Comparison of ENCODE assay signal across 1 cellular context in the genomic region with DNA sequence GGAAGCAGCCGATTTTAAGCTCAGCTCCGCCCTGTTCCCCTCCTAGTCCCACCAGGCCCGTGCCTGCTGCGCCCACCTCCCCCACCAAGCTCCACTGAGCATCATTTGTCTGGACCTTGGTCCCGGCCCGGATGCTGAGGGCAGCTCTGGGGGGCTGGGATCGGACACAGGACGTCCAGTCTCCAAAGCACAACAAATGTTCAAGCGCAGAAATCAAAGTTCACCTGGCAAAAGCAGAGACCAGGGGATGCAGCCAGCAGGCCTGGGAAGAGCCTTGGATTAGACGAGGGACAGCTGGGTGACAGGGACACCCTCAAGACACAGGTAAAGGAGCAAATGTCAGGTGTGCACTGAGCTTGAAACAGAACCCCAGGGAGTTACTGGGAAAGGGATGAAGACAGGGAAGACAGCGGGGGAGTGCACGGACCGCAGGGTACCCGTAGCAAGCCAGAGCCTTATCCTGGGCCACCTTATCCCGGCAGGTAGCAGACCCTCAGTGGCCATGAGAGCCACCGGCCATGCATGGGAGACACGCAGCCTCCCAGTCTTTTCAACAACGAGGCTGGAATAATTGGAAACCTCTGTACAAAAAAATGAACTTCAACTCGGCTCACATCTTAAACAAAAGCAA.
TF ChIP-seq lines count a peak whose summit lies in the region.

No MANE protein-coding gene starts in this region.

TF ChIP-seq in HepG2, 621 proteins besides CTCF, POLR2A, EP300 and RAD21 (continued from another document and continues in another):
- TF ChIP-seq, protein P1, sequence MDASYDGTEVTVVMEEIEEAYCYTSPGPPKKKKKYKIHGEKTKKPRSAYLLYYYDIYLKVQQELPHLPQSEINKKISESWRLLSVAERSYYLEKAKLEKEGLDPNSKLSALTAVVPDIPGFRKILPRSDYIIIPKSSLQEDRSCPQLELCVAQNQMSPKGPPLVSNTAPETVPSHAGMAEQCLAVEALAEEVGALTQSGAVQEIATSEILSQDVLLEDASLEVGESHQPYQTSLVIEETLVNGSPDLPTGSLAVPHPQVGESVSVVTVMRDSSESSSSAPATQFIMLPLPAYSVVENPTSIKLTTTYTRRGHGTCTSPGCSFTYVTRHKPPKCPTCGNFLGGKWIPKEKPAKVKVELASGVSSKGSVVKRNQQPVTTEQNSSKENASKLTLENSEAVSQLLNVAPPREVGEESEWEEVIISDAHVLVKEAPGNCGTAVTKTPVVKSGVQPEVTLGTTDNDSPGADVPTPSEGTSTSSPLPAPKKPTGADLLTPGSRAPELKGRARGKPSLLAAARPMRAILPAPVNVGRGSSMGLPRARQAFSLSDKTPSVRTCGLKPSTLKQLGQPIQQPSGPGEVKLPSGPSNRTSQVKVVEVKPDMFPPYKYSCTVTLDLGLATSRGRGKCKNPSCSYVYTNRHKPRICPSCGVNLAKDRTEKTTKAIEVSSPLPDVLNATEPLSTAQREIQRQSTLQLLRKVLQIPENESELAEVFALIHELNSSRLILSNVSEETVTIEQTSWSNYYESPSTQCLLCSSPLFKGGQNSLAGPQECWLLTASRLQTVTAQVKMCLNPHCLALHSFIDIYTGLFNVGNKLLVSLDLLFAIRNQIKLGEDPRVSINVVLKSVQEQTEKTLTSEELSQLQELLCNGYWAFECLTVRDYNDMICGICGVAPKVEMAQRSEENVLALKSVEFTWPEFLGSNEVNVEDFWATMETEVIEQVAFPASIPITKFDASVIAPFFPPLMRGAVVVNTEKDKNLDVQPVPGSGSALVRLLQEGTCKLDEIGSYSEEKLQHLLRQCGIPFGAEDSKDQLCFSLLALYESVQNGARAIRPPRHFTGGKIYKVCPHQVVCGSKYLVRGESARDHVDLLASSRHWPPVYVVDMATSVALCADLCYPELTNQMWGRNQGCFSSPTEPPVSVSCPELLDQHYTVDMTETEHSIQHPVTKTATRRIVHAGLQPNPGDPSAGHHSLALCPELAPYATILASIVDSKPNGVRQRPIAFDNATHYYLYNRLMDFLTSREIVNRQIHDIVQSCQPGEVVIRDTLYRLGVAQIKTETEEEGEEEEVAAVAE (CRISPR knock-in tag; IDR thresholded peaks at IDR 0.05; ENCODE audit: borderline replicate concordance), result no peak
- TF ChIP-seq FOSL1 (CRISPR knock-in tag; IDR thresholded peaks at IDR 0.05; ENCODE audit: borderline replicate concordance), result no peak
- TF ChIP-seq GABPA (IDR thresholded peaks at IDR 0.05; ENCODE audit: low read depth, low read length), result no peak
- TF ChIP-seq GABPA (CRISPR knock-in tag; IDR thresholded peaks at IDR 0.05; ENCODE audit: low read depth), result peak; percentile 57
- TF ChIP-seq ZNF607 (CRISPR knock-in tag; IDR thresholded peaks at IDR 0.05; ENCODE audit: borderline replicate concordance), result peak; percentile 61; the same call in 1 of the 2 replicates
- TF ChIP-seq, protein P2, sequence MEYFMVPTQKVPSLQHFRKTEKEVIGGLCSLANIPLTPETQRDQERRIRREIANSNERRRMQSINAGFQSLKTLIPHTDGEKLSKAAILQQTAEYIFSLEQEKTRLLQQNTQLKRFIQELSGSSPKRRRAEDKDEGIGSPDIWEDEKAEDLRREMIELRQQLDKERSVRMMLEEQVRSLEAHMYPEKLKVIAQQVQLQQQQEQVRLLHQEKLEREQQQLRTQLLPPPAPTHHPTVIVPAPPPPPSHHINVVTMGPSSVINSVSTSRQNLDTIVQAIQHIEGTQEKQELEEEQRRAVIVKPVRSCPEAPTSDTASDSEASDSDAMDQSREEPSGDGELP (IDR thresholded peaks at IDR 0.05; ENCODE audit: borderline replicate concordance, low read depth), result peak; percentile 72; the same call in 1 of the 2 replicates
- TF ChIP-seq, protein P3, sequence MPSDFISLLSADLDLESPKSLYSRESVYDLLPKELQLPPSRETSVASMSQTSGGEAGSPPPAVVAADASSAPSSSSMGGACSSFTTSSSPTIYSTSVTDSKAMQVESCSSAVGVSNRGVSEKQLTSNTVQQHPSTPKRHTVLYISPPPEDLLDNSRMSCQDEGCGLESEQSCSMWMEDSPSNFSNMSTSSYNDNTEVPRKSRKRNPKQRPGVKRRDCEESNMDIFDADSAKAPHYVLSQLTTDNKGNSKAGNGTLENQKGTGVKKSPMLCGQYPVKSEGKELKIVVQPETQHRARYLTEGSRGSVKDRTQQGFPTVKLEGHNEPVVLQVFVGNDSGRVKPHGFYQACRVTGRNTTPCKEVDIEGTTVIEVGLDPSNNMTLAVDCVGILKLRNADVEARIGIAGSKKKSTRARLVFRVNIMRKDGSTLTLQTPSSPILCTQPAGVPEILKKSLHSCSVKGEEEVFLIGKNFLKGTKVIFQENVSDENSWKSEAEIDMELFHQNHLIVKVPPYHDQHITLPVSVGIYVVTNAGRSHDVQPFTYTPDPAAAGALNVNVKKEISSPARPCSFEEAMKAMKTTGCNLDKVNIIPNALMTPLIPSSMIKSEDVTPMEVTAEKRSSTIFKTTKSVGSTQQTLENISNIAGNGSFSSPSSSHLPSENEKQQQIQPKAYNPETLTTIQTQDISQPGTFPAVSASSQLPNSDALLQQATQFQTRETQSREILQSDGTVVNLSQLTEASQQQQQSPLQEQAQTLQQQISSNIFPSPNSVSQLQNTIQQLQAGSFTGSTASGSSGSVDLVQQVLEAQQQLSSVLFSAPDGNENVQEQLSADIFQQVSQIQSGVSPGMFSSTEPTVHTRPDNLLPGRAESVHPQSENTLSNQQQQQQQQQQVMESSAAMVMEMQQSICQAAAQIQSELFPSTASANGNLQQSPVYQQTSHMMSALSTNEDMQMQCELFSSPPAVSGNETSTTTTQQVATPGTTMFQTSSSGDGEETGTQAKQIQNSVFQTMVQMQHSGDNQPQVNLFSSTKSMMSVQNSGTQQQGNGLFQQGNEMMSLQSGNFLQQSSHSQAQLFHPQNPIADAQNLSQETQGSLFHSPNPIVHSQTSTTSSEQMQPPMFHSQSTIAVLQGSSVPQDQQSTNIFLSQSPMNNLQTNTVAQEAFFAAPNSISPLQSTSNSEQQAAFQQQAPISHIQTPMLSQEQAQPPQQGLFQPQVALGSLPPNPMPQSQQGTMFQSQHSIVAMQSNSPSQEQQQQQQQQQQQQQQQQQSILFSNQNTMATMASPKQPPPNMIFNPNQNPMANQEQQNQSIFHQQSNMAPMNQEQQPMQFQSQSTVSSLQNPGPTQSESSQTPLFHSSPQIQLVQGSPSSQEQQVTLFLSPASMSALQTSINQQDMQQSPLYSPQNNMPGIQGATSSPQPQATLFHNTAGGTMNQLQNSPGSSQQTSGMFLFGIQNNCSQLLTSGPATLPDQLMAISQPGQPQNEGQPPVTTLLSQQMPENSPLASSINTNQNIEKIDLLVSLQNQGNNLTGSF (CRISPR knock-in tag; IDR thresholded peaks at IDR 0.05), result 0 out of 2 replicates have a peak, but pooled peaks have one; percentile 33
- TF ChIP-seq, protein P4, sequence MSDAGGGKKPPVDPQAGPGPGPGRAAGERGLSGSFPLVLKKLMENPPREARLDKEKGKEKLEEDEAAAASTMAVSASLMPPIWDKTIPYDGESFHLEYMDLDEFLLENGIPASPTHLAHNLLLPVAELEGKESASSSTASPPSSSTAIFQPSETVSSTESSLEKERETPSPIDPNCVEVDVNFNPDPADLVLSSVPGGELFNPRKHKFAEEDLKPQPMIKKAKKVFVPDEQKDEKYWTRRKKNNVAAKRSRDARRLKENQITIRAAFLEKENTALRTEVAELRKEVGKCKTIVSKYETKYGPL (CRISPR knock-in tag; IDR thresholded peaks at IDR 0.05), result no peak
- TF ChIP-seq ZNF572 (CRISPR knock-in tag; IDR thresholded peaks at IDR 0.05), result no peak
- TF ChIP-seq PCBP2 (optimal IDR thresholded peaks at IDR 0.05; ENCODE audit: low read depth, low read length, poor library complexity, severe bottlenecking), result no peak
- peak; percentile 64 for TF ChIP-seq KDM2A (CRISPR knock-in tag; IDR thresholded peaks at IDR 0.05; ENCODE audit: borderline replicate concordance, low read depth)
- peak; percentile 70 for TF ChIP-seq ASH2L (IDR thresholded peaks at IDR 0.05; ENCODE audit: insufficient read length, low read depth, low read length)
- 0 out of 2 replicates have a peak, but pooled peaks have one; percentile 51 for TF ChIP-seq TGIF2 (CRISPR knock-in tag; IDR thresholded peaks at IDR 0.05)
- TF ChIP-seq GLI4 (CRISPR knock-in tag; IDR thresholded peaks at IDR 0.05; ENCODE audit: borderline replicate concordance), result no peak
- TF ChIP-seq, protein P5, sequence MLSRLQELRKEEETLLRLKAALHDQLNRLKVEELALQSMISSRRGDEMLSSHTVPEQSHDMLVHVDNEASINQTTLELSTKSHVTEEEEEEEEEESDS (CRISPR knock-in tag; IDR thresholded peaks at IDR 0.05; ENCODE audit: borderline replicate concordance), result no peak
- TF ChIP-seq, protein P6, sequence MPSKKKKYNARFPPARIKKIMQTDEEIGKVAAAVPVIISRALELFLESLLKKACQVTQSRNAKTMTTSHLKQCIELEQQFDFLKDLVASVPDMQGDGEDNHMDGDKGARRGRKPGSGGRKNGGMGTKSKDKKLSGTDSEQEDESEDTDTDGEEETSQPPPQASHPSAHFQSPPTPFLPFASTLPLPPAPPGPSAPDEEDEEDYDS (CRISPR knock-in tag; IDR thresholded peaks at IDR 0.05), result peak; percentile 84
- peak; percentile 67 for TF ChIP-seq POLR2AphosphoS5 (IDR thresholded peaks at IDR 0.05; ENCODE audit: low read depth, low read length)
- no peak for TF ChIP-seq ATAD3A (CRISPR knock-in tag; IDR thresholded peaks at IDR 0.05)
- TF ChIP-seq CBFB (CRISPR knock-in tag; IDR thresholded peaks at IDR 0.05), result peak; percentile 48; the same call in 1 of the 2 replicates
- no peak for TF ChIP-seq DNMT1 (CRISPR knock-in tag; IDR thresholded peaks at IDR 0.05)
- 0 out of 2 replicates have a peak, but pooled peaks have one; percentile 24 for TF ChIP-seq ZNF451 (CRISPR knock-in tag; IDR thresholded peaks at IDR 0.05)
- TF ChIP-seq, protein P7, sequence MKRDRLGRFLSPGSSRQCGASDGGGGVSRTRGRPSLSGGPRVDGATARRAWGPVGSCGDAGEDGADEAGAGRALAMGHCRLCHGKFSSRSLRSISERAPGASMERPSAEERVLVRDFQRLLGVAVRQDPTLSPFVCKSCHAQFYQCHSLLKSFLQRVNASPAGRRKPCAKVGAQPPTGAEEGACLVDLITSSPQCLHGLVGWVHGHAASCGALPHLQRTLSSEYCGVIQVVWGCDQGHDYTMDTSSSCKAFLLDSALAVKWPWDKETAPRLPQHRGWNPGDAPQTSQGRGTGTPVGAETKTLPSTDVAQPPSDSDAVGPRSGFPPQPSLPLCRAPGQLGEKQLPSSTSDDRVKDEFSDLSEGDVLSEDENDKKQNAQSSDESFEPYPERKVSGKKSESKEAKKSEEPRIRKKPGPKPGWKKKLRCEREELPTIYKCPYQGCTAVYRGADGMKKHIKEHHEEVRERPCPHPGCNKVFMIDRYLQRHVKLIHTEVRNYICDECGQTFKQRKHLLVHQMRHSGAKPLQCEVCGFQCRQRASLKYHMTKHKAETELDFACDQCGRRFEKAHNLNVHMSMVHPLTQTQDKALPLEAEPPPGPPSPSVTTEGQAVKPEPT (CRISPR knock-in tag; IDR thresholded peaks at IDR 0.05; ENCODE audit: low read depth), result peak; percentile 37; the same call in 1 of the 2 replicates
- TF ChIP-seq, protein P8, sequence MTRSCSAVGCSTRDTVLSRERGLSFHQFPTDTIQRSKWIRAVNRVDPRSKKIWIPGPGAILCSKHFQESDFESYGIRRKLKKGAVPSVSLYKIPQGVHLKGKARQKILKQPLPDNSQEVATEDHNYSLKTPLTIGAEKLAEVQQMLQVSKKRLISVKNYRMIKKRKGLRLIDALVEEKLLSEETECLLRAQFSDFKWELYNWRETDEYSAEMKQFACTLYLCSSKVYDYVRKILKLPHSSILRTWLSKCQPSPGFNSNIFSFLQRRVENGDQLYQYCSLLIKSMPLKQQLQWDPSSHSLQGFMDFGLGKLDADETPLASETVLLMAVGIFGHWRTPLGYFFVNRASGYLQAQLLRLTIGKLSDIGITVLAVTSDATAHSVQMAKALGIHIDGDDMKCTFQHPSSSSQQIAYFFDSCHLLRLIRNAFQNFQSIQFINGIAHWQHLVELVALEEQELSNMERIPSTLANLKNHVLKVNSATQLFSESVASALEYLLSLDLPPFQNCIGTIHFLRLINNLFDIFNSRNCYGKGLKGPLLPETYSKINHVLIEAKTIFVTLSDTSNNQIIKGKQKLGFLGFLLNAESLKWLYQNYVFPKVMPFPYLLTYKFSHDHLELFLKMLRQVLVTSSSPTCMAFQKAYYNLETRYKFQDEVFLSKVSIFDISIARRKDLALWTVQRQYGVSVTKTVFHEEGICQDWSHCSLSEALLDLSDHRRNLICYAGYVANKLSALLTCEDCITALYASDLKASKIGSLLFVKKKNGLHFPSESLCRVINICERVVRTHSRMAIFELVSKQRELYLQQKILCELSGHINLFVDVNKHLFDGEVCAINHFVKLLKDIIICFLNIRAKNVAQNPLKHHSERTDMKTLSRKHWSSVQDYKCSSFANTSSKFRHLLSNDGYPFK (CRISPR knock-in tag; IDR thresholded peaks at IDR 0.05; ENCODE audit: borderline replicate concordance), result no peak; the same call in 1 of the 2 replicates
- TF ChIP-seq, protein P9, sequence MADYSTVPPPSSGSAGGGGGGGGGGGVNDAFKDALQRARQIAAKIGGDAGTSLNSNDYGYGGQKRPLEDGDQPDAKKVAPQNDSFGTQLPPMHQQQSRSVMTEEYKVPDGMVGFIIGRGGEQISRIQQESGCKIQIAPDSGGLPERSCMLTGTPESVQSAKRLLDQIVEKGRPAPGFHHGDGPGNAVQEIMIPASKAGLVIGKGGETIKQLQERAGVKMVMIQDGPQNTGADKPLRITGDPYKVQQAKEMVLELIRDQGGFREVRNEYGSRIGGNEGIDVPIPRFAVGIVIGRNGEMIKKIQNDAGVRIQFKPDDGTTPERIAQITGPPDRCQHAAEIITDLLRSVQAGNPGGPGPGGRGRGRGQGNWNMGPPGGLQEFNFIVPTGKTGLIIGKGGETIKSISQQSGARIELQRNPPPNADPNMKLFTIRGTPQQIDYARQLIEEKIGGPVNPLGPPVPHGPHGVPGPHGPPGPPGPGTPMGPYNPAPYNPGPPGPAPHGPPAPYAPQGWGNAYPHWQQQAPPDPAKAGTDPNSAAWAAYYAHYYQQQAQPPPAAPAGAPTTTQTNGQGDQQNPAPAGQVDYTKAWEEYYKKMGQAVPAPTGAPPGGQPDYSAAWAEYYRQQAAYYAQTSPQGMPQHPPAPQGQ (CRISPR knock-in tag; IDR thresholded peaks at IDR 0.05; ENCODE audit: borderline replicate concordance), result no peak
- TF ChIP-seq SCMH1 (CRISPR knock-in tag; IDR thresholded peaks at IDR 0.05; ENCODE audit: borderline replicate concordance), result no peak
- TF ChIP-seq, protein P10, sequence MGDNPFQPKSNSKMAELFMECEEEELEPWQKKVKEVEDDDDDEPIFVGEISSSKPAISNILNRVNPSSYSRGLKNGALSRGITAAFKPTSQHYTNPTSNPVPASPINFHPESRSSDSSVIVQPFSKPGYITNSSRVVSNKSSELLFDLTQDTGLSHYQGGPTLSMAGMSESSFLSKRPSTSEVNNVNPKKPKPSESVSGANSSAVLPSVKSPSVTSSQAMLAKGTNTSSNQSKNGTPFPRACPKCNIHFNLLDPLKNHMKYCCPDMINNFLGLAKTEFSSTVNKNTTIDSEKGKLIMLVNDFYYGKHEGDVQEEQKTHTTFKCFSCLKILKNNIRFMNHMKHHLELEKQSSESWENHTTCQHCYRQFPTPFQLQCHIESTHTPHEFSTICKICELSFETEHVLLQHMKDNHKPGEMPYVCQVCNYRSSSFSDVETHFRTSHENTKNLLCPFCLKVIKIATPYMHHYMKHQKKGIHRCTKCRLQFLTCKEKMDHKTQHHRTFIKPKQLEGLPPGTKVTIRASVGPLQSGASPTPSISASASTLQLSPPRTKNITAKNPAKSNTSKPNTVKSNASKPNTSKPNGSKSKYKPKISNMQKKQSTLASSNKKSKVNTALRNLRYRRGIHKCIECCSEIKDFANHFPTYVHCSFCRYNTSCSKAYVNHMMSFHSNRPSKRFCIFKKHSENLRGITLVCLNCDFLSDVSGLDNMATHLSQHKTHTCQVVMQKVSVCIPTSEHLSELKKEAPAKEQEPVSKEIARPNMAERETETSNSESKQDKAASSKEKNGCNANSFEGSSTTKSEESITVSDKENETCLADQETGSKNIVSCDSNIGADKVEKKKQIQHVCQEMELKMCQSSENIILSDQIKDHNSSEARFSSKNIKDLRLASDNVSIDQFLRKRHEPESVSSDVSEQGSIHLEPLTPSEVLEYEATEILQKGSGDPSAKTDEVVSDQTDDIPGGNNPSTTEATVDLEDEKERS (CRISPR knock-in tag; IDR thresholded peaks at IDR 0.05), result peak; percentile 87; the same call in 1 of the 2 replicates
